8 cellular contexts compared by ENCODE assay signal in genomic region chr5:1523793-1524480, GRCh38. TPM values are rescaled to one million over a fixed set of nuclear protein-coding genes. Genes with fewer than 3 reads are reported as not detected.
A peak's percentile ranks its signal among the peaks of the same experiment; 100 is the strongest.
DNase-seq lines count a peak whose midpoint lies in the region; ATAC-seq and TF ChIP-seq lines count a peak whose summit lies in the region.

Gene LPCAT1, minus strand, starts transcription at chr5:1523960. Its CDS starts 116 bp downstream, at chr5:1523844.

- peak within 1 kb of the TSS; percentile 96 for H3K4me2 ChIP-seq in OCI-LY3 (ENCODE audit: low read length)

- H3K4me1 ChIP-seq in OCI-LY3 (ENCODE audit: low read length) (peaks cover 31% of the 10 kb centered on the region), mucosa of stomach (ENCODE audit: control insufficient read depth, insufficient read depth, low read length) (peaks cover 13% of the 10 kb centered on the region)

- peak; percentile 63 for DNase-seq in Caki2 (ENCODE audit: low read depth)
- DNase-seq in HT1080 (ENCODE audit: low read depth): peak; percentile 41
- peak; percentile 86 for DNase-seq in activated T-cell treated with anti-CD3 and anti-CD28 coated beads, Interleukin-2, amount 50 U/mL, for 1 hour
- peak; percentile 76 to 83 for DNase-seq in erythroblast (lab: John Stamatoyannopoulos, UW)
- DNase-seq in stimulated activated CD8-positive, alpha-beta memory T cell treated with anti-CD3 and anti-CD28 coated beads, Interleukin-4, amount 100 ng/mL, for 48 hours: peak; percentile 84

- peaks cover 32% of the 10 kb centered on the region for H3K36me3 ChIP-seq in OCI-LY3 (replicated peaks; ENCODE audit: low read depth, low read length)
- H3K36me3 ChIP-seq in mucosa of stomach (ENCODE audit: control insufficient read depth, insufficient read depth, low read length): no peaks in the 10 kb centered on the region

- H3K27me3 ChIP-seq in OCI-LY3 (ENCODE audit: low read depth, low read length): no peaks in the 10 kb centered on the region
- no peaks in the 10 kb centered on the region for H3K27me3 ChIP-seq in mucosa of stomach (ENCODE audit: control insufficient read depth, insufficient read depth, low read length)

- H2AFZ ChIP-seq in OCI-LY3 (ENCODE audit: low read depth, low read length): no peak within 1 kb of the TSS

- H3K79me2 ChIP-seq in OCI-LY3 (ENCODE audit: low read length): peaks cover 57% of the 10 kb centered on the region

- H3K9me3 ChIP-seq in OCI-LY3 (ENCODE audit: insufficient read depth, low read length) (no peaks in the 10 kb centered on the region), mucosa of stomach (ENCODE audit: control insufficient read depth, low read length) (no peaks in the 10 kb centered on the region)

- peak within 1 kb of the TSS; percentile 73 for H3K27ac ChIP-seq in OCI-LY3 (ENCODE audit: low read length)

- ATAC-seq in GM21367 (IDR thresholded peaks at IDR 0.05; ENCODE audit: unreplicated experiment): peak; percentile 67

- peak within 1 kb of the TSS; percentile 99 for H3K9ac ChIP-seq in OCI-LY3 (ENCODE audit: low read length)
- H3K9ac ChIP-seq in mucosa of stomach (ENCODE audit: low read length): peak within 1 kb of the TSS; percentile 45

- in situ Hi-C loops in Caki2 (cut with HindIII; ENCODE audit: low pct_unique_long_range_greater_than_20kb, low sequenced_read_pairs): no loop called here

- TF ChIP-seq CTCF in OCI-LY3 (IDR thresholded peaks at IDR 0.05; ENCODE audit: low read depth, low read length): no peak

- TF ChIP-seq POLR2A in erythroblast (IDR thresholded peaks at IDR 0.05; ENCODE audit: low read length): no peak

- H4K20me1 ChIP-seq in OCI-LY3 (ENCODE audit: insufficient read depth, low read length): peaks cover 34% of the 10 kb centered on the region

- H3K4me3 ChIP-seq in OCI-LY3 (ENCODE audit: low read length) (peak within 1 kb of the TSS; percentile 88), mucosa of stomach (ENCODE audit: low read length) (peak within 1 kb of the TSS; percentile 36)

RNA-seq across cellular contexts. Expression of gene LPCAT1, which starts in this region (rescaled TPM):
- total RNA-seq in Caki2 (2014; rRNA removed; shearing (Covaris generic); ENCODE audit: low replicate concordance): 68.0 and 109 TPM in 2 replicates
- total RNA-seq in HT1080 (2014; rRNA removed; shearing (Covaris generic)): 53.3 and 58.5 TPM in 2 replicates
- 57.9 and 62.1 TPM in 2 replicates for polyA plus RNA-seq in HT1080 (2015; cell fraction: cytosol; rRNA removed)
- 62.2 and 77.1 TPM in 2 replicates for polyA plus RNA-seq in HT1080 (2015; cell fraction: nucleus; rRNA removed)

Comparison
In these comparisons a context has a peak if more than half of its experiments do, and no peak if none do; other contexts are left out.
1. Peak in every context shown above with its lines: DNase-seq, ATAC-seq, H3K4me3 ChIP-seq and H3K27ac ChIP-seq.